24 cellular contexts compared by ENCODE assay signal in the genomic region with DNA sequence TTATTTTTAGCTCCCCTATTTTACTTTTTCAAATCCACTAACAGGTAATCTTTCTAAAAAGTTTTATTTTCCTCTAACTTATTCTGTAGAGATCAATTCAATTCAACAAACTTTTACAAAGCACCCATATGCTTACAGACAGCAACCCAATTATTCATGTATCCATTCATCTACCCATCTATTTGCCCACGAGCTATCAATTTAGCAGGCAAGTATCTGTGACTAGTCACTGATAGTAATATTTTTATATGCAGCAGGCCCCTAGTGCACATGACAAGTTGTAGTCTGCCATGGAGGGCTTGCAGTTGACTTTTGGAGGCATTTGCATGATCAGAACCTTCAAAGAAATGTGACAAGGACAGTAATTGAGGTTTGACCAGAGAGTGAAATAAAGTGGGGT.
"Had no signal": no experiment of that assay in that cellular context is flagged by ENCODE, and none has a peak within 500 bp of the region (broad histone marks: within the 10 kb centered on the region; RNA-seq: fewer than 3 reads in every experiment).

No MANE protein-coding gene starts in this region.

- H3K9me3 ChIP-seq: colonic mucosa, esophagus muscularis mucosa, esophagus squamous epithelium, gastrocnemius medialis, gastroesophageal sphincter, heart left ventricle, heart right ventricle had no signal

- H3K27me3 ChIP-seq: colonic mucosa, esophagus muscularis mucosa, esophagus squamous epithelium, gastrocnemius medialis, gastroesophageal sphincter, heart left ventricle had no signal

- H3K27ac ChIP-seq: colonic mucosa, coronary artery, dorsolateral prefrontal cortex, epithelial cell of prostate, esophagus muscularis mucosa, esophagus squamous epithelium, foreskin keratinocyte, gastrocnemius medialis, gastroesophageal sphincter, heart left ventricle, heart right ventricle had no signal

- H3K36me3 ChIP-seq: colonic mucosa, esophagus muscularis mucosa, esophagus squamous epithelium, gastrocnemius medialis, gastroesophageal sphincter, heart left ventricle, heart right ventricle had no signal

- DNase-seq: colonic mucosa; cortex of kidney; dermis blood vessel endothelial cell; dorsolateral prefrontal cortex; effector CD4-positive, alpha-beta T cell; effector CD8-positive, alpha-beta T cell; effector memory CD4-positive, alpha-beta T cell; effector memory CD8-positive, alpha-beta T cell; endodermal cell; erythroblast; esophagus squamous epithelium; foreskin fibroblast; foreskin keratinocyte; foreskin melanocyte; gastrocnemius medialis; glutamatergic neuron; head of caudate nucleus; heart left ventricle; heart right ventricle had no signal

- H3K4me1 ChIP-seq: colonic mucosa, esophagus muscularis mucosa, esophagus squamous epithelium, foreskin keratinocyte, gastrocnemius medialis, gastroesophageal sphincter, heart left ventricle, heart right ventricle had no signal

- ATAC-seq: effector memory CD8-positive, alpha-beta T cell; esophagus mucosa; foreskin keratinocyte; gastrocnemius medialis; gastroesophageal sphincter; heart left ventricle; heart right ventricle had no signal

- H3K4me3 ChIP-seq: colonic mucosa, coronary artery, dorsolateral prefrontal cortex, esophagus muscularis mucosa, esophagus squamous epithelium, gastrocnemius medialis, gastroesophageal sphincter, heart left ventricle, heart right ventricle had no signal
